1 cellular context compared by ENCODE assay signal in genomic region chr12:131862084-131862441, GRCh38.
TF ChIP-seq lines count a peak whose summit lies in the region.

No MANE protein-coding gene starts in this region.

TF ChIP-seq in liver, 16 proteins besides CTCF, POLR2A, EP300 and RAD21 (continued from another document):
- no peak for TF ChIP-seq ATF3 (IDR thresholded peaks at IDR 0.05)
- TF ChIP-seq SP1 (IDR thresholded peaks at IDR 0.05): peak; percentile 82
- TF ChIP-seq JUND (IDR thresholded peaks at IDR 0.05): no peak
- TF ChIP-seq HNF4G (IDR thresholded peaks at IDR 0.05): peak; percentile 88
- TF ChIP-seq MAX (IDR thresholded peaks at IDR 0.05): no peak
- no peak for TF ChIP-seq ZBTB33 (IDR thresholded peaks at IDR 0.05)
TF ChIP-seq in liver: peak in this region for 5.
